ENCODE assay signal across 8 cellular contexts in the genomic region with DNA sequence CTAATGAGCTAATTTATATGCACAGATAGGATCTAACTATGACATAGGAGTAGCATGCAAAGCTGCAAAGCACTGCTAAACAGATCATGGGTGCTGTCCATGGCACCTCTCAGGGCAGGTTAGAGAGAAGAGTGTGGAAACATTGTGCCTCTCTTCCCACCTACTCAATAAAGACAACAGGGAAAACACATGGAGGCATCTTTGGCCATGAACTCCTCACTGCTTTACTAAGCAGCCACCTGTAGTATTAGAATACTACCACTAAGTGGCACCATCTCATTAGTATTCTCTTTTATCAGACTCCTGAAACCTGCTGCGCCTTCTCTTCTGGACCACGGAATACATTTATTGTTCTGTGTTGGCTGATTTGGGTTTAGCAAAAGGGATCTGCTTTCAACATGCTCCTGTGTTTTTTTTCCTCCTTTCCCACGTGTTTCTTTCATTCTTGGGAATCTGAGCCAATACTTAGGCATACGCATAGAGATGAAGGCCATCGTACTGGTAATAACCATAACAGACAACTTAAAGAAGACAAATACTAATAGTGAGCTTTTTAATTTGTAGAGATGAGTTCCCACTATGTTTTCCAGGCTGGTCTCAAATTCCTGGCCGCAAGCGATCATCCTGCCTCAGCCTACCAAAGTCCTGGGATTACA. TPM values are rescaled to one million over a fixed set of nuclear protein-coding genes. Genes with fewer than 3 reads are reported as not detected.
DNase-seq lines count a peak whose midpoint lies in the region; ATAC-seq lines count a peak whose summit lies in the region.

No MANE protein-coding gene starts in this region.

- H3K9me3 Mint-ChIP-seq in activated naive CD8-positive, alpha-beta T cell treated with anti-CD3 and anti-CD28 coated beads, Interleukin-2, amount 50 U/mL, for 24 hours = no peaks in the 10 kb centered on the region

- H3K36me3 Mint-ChIP-seq in activated naive CD8-positive, alpha-beta T cell treated with anti-CD3 and anti-CD28 coated beads, Interleukin-2, amount 50 U/mL, for 24 hours (ENCODE audit: low read depth) = no peaks in the 10 kb centered on the region

- peak; percentile 70 for DNase-seq in DMS153 (lab: John Stamatoyannopoulos, UW)
- DNase-seq in NCI-H2227 treated with DMSO at 0.1 percent for 48 hours (lab: John Stamatoyannopoulos, UW) = peak; percentile 76
- no peak for DNase-seq in activated naive CD8-positive, alpha-beta T cell treated with anti-CD3 and anti-CD28 coated beads, Interleukin-2, amount 50 U/mL, for 24 hours
- DNase-seq in left ventricle myocardium superior = no peak
- DNase-seq in sciatic nerve (ENCODE audit: low spot score) = no peak
- no peak for DNase-seq in activated T-cell treated with anti-CD3 and anti-CD28 coated beads for 4 hours

- peak; percentile 78 for ATAC-seq in GM19372 (IDR thresholded peaks at IDR 0.05; ENCODE audit: low read depth, unreplicated experiment)
- ATAC-seq in HG03280 (IDR thresholded peaks at IDR 0.05; ENCODE audit: unreplicated experiment) = peak; percentile 67
- peak; percentile 72 for ATAC-seq in activated naive CD8-positive, alpha-beta T cell treated with anti-CD3 and anti-CD28 coated beads, Interleukin-2, amount 50 U/mL, for 24 hours
- peak; percentile 86 for ATAC-seq in left ventricle myocardium superior
- peak; percentile 84 for ATAC-seq in sciatic nerve

- peaks cover 6% of the 10 kb centered on the region for H3K4me1 Mint-ChIP-seq in activated naive CD8-positive, alpha-beta T cell treated with anti-CD3 and anti-CD28 coated beads, Interleukin-2, amount 50 U/mL, for 24 hours

- intact Hi-C loops in left ventricle myocardium superior (cut with micrococcal nuclease) (loop anchor here (2.0 to 5.0 kb wide), 2 partner anchors 441 to 458 kb away; no protein-coding TSS in a partner anchor), sciatic nerve (cut with DNase I) (loop anchor here (5.0 kb wide), 1 partner anchor 456 kb away; no protein-coding TSS in a partner anchor)

- no peak overlapping the region for H3K27ac Mint-ChIP-seq in activated naive CD8-positive, alpha-beta T cell treated with anti-CD3 and anti-CD28 coated beads, Interleukin-2, amount 50 U/mL, for 24 hours

- peaks cover 8% of the 10 kb centered on the region for H3K27me3 Mint-ChIP-seq in activated naive CD8-positive, alpha-beta T cell treated with anti-CD3 and anti-CD28 coated beads, Interleukin-2, amount 50 U/mL, for 24 hours

- no peak overlapping the region for H3K4me3 Mint-ChIP-seq in activated naive CD8-positive, alpha-beta T cell treated with anti-CD3 and anti-CD28 coated beads, Interleukin-2, amount 50 U/mL, for 24 hours

RNA-seq across cellular contexts. Expression of a gene that starts 9.4 kb away (rescaled TPM):
- total RNA-seq in left ventricle myocardium superior (92.0 TPM), sciatic nerve (58.4 TPM)

Comparison
In these comparisons a context has a peak if more than half of its experiments do, and no peak if none do; other contexts are left out.
1. DNase-seq: peak in DMS153 (single experiment) and NCI-H2227 treated with DMSO at 0.1 percent for 48 hours (single experiment); none in activated naive CD8-positive, alpha-beta T cell treated with anti-CD3 and anti-CD28 coated beads, Interleukin-2, amount 50 U/mL, for 24 hours (single experiment), left ventricle myocardium superior (single experiment), sciatic nerve (single experiment) and activated T-cell treated with anti-CD3 and anti-CD28 coated beads for 4 hours (single experiment).
2. Peak in every context shown above with its lines, with median percentiles within 50 percentile points of each other: ATAC-seq.